14 cellular contexts compared by ENCODE assay signal in genomic region chr3:169634618-169635236, GRCh38. TPM values are rescaled to one million over a fixed set of nuclear protein-coding genes. Genes with fewer than 3 reads are reported as not detected.
DNase-seq lines count a peak whose midpoint lies in the region; ATAC-seq and TF ChIP-seq lines count a peak whose summit lies in the region.
"Had no signal": no experiment of that assay in that cellular context is flagged by ENCODE, and none has a peak within 500 bp of the region (broad histone marks: within the 10 kb centered on the region; RNA-seq: fewer than 3 reads in every experiment).

No MANE protein-coding gene starts in this region.

- no peaks in the 10 kb centered on the region for H3K27me3 ChIP-seq in IMR-90 (ENCODE audit: control insufficient read depth, insufficient read depth, low read length)
- H3K27me3 ChIP-seq in prostate gland (replicated peaks; ENCODE audit: insufficient read depth), result no peaks in the 10 kb centered on the region
- no peaks in the 10 kb centered on the region for H3K27me3 ChIP-seq in esophagus squamous epithelium
- no peaks in the 10 kb centered on the region for H3K27me3 ChIP-seq in H9 (ENCODE audit: insufficient read depth, low read length)
- H3K27me3 ChIP-seq: sigmoid colon had no signal

- H3K36me3 ChIP-seq in IMR-90 (ENCODE audit: control insufficient read depth, insufficient read depth, low read length), result no peaks in the 10 kb centered on the region
- no peaks in the 10 kb centered on the region for H3K36me3 ChIP-seq in prostate gland
- H3K36me3 ChIP-seq in esophagus squamous epithelium, result peaks cover 0 to 11% (median 0%) of the 10 kb centered on the region in 3 donors
- H3K36me3 ChIP-seq: sigmoid colon had no signal

- H3K4me3 ChIP-seq in IMR-90 (ENCODE audit: insufficient read depth, low read depth, low read length) (no peak overlapping the region), epithelial cell of esophagus (ENCODE audit: low read length) (no peak overlapping the region), prostate gland (no peak overlapping the region), esophagus squamous epithelium (no peak overlapping the region)
- H3K4me3 ChIP-seq: sigmoid colon had no signal

- H3K9ac ChIP-seq in IMR-90 (ENCODE audit: low read depth, low read length) (no peak overlapping the region), H9 (ENCODE audit: extremely low read depth, insufficient read length, low read length) (no peak overlapping the region)

- TF ChIP-seq POLR2A in IMR-90 (IDR thresholded peaks at IDR 0.05; ENCODE audit: low read depth, low read length) (no peak), prostate gland (IDR thresholded peaks at IDR 0.05) (no peak), esophagus squamous epithelium (IDR thresholded peaks at IDR 0.05) (no peak)

- TF ChIP-seq CTCF in IMR-90 (conservative IDR thresholded peaks at IDR 0.05; ENCODE audit: low read depth, low read length) (no peak), epithelial cell of esophagus (IDR thresholded peaks at IDR 0.05; ENCODE audit: insufficient read depth, low read depth, low read length, missing control alignments) (no peak), prostate gland (IDR thresholded peaks at IDR 0.05) (no peak), esophagus squamous epithelium (IDR thresholded peaks at IDR 0.05) (no peak), H9 (conservative IDR thresholded peaks at IDR 0.05) (no peak)

- no peak overlapping the region for H3K4me3 Mint-ChIP-seq in H9
- H3K4me3 Mint-ChIP-seq: nephron; stimulated activated naive B cell treated with anti-CD40 and anti-IgM and Interleukin-4, amounts not matched to agents 10 μg/mL and 1 μg/mL and 100 μg/mL, for 72 hours had no signal

- dilution Hi-C loops in IMR-90 (cut with HindIII; ENCODE audit: low sequenced_read_pairs, unreplicated experiment), result no loop called here

- no peaks in the 10 kb centered on the region for H3K9me1 ChIP-seq in IMR-90 (ENCODE audit: insufficient read depth, low read length)

- peaks cover 13 to 14% of the 10 kb centered on the region in 2 experiments for H3K4me1 Mint-ChIP-seq in H9
- H3K4me1 Mint-ChIP-seq: stimulated activated naive B cell treated with anti-CD40 and anti-IgM and Interleukin-4, amounts not matched to agents 10 μg/mL and 1 μg/mL and 100 μg/mL, for 72 hours had no signal

- H4K8ac ChIP-seq in IMR-90 (ENCODE audit: low read depth in 2 of 2, low read length in 2 of 2), result no peak overlapping the region
- H4K8ac ChIP-seq in H9 (replicated peaks; ENCODE audit: insufficient read length, low read depth, low read length), result no peak overlapping the region

- H3K14ac ChIP-seq in IMR-90 (replicated peaks; ENCODE audit: low read depth, low read length), result no peak overlapping the region
- no peak overlapping the region for H3K14ac ChIP-seq in H9 (ENCODE audit: insufficient read depth, low read length)

- DNase-seq in IMR-90 (no peak), NCI-H2107 treated with DMSO at 0.1 percent for 48 hours (lab: John Stamatoyannopoulos, UW; ENCODE audit: unreplicated experiment) (peak; percentile 85), epithelial cell of esophagus (ENCODE audit: low read depth) (peak; percentile 77), prostate gland (ENCODE audit: low spot score) (peak; percentile 22), esophagus squamous epithelium (lab: John Stamatoyannopoulos, UW) (no peak), H9 (no peak)
- DNase-seq: activated CD4-positive, CD25-positive, alpha-beta regulatory T cell treated with anti-CD3 and anti-CD28 coated beads, Interleukin-2, amount 50 U/mL, for 72 hours; NCI-H2081 treated with DMSO at 0.1 percent for 48 hours; sigmoid colon; stimulated activated naive B cell treated with anti-CD40 and anti-IgM and Interleukin-4, amounts not matched to agents 10 μg/mL and 1 μg/mL and 100 μg/mL, for 72 hours had no signal

- H4K5ac ChIP-seq in IMR-90 (ENCODE audit: low read depth, low read length) (no peak overlapping the region), H9 (ENCODE audit: insufficient read length, low read depth, low read length) (no peak overlapping the region)

- no peaks in the 10 kb centered on the region for H3K79me2 ChIP-seq in H9 (ENCODE audit: insufficient read depth, low read length)

- WGBS in IMR-90 (ENCODE audit: extremely low coverage in 2 of 2, insufficient read length in 1 of 2), 2 experiments, result no CpG with 5 or more reads among the region's 7 CpGs
- 48% methylated on average over 7 of the region's 7 CpGs for WGBS in prostate gland
- 33 to 35% methylated on average over 6 to 7 of the region's 7 CpGs for WGBS in esophagus squamous epithelium, 2 donors
- whole genome bisulfite sequencing in H9 (ENCODE audit: extremely low coverage, insufficient read length, low lambda C conversion rate), result no CpG with 5 or more reads among the region's 7 CpGs

- no peaks in the 10 kb centered on the region; a peak in 1 of 7 replicates for H3K36me3 Mint-ChIP-seq in H9 (ENCODE audit: insufficient read depth in 1 of 3, low read depth in 3 of 3)
- H3K36me3 Mint-ChIP-seq: stimulated activated naive B cell treated with anti-CD40 and anti-IgM and Interleukin-4, amounts not matched to agents 10 μg/mL and 1 μg/mL and 100 μg/mL, for 72 hours had no signal

- no peaks in the 10 kb centered on the region for H3K79me1 ChIP-seq in IMR-90 (ENCODE audit: low read depth in 1 of 2, low read length in 2 of 2)
- H3K79me1 ChIP-seq in H9 (ENCODE audit: insufficient read depth, low read depth, low read length, poor library complexity, severe bottlenecking), result no peaks in the 10 kb centered on the region

- H3K9me3 ChIP-seq in IMR-90 (ENCODE audit: control insufficient read depth, insufficient read depth, low read length) (no peaks in the 10 kb centered on the region), prostate gland (no peaks in the 10 kb centered on the region), esophagus squamous epithelium (no peaks in the 10 kb centered on the region), H9 (ENCODE audit: control insufficient read depth, low read depth, low read length) (no peaks in the 10 kb centered on the region)
- H3K9me3 ChIP-seq: sigmoid colon had no signal

- H3K27ac Mint-ChIP-seq in H9, result no peak overlapping the region
- H3K27ac Mint-ChIP-seq: nephron; stimulated activated naive B cell treated with anti-CD40 and anti-IgM and Interleukin-4, amounts not matched to agents 10 μg/mL and 1 μg/mL and 100 μg/mL, for 72 hours had no signal

- H3K4me2 ChIP-seq in IMR-90 (ENCODE audit: low read depth, low read length), result no peak overlapping the region
- H3K4me2 ChIP-seq in H9 (ENCODE audit: insufficient read depth, insufficient read length, low read length), result no peak overlapping the region

- H3K4me1 ChIP-seq in IMR-90 (ENCODE audit: control insufficient read depth, insufficient read depth, low read length), result no peaks in the 10 kb centered on the region
- H3K4me1 ChIP-seq in prostate gland (replicated peaks), result no peaks in the 10 kb centered on the region
- peaks cover 0 to 31% (median 17%) of the 10 kb centered on the region in 3 donors for H3K4me1 ChIP-seq in esophagus squamous epithelium
- H3K4me1 ChIP-seq in H9 (ENCODE audit: insufficient read depth, low read length), result no peaks in the 10 kb centered on the region; the same call in 1 of the 2 replicates
- H3K4me1 ChIP-seq: sigmoid colon had no signal

- H3K18ac ChIP-seq in IMR-90 (ENCODE audit: low read depth, low read length) (no peak overlapping the region), H9 (ENCODE audit: insufficient read length, low read depth, low read length) (no peak overlapping the region)

- no peaks in the 10 kb centered on the region for H4K20me1 ChIP-seq in IMR-90 (ENCODE audit: insufficient read depth, low read length)
- H4K20me1 ChIP-seq in H9 (ENCODE audit: control insufficient read depth, insufficient read depth, insufficient read length), result no peaks in the 10 kb centered on the region

- no peak overlapping the region for H2BK5ac ChIP-seq in IMR-90 (ENCODE audit: low read depth, low read length, poor library complexity, severe bottlenecking)
- no peak overlapping the region for H2BK5ac ChIP-seq in H9 (ENCODE audit: insufficient read length, low read length)

- CTCF ChIA-PET in IMR-90 (lab: Yijun Ruan, JAX), result no interaction called here

- BruUV-seq in IMR-90 (replicated peaks; lab: Mats Ljungman, UMichigan), result no TSS peak

- H3K56ac ChIP-seq in IMR-90 (ENCODE audit: extremely low read depth, insufficient read depth, low read length), result no peak overlapping the region
- H3K56ac ChIP-seq in H9 (ENCODE audit: insufficient read length, low read depth, low read length), result no peak overlapping the region

- H3K27ac ChIP-seq in IMR-90 (ENCODE audit: insufficient read depth, low read length) (no peak overlapping the region), prostate gland (no peak overlapping the region), esophagus squamous epithelium (peak overlapping the region in 2 of 4 donors; percentile 42 to 53), H9 (ENCODE audit: insufficient read length, low read depth, low read length) (no peak overlapping the region)
- H3K27ac ChIP-seq: C4-2B, sigmoid colon had no signal

- H2AK9ac ChIP-seq in IMR-90 (replicated peaks; ENCODE audit: low read depth, low read length, poor library complexity), result peak overlapping the region; percentile 17

- H2BK120ac ChIP-seq in IMR-90 (ENCODE audit: low read depth, low read length) (no peak overlapping the region), H9 (ENCODE audit: low read depth, low read length, poor library complexity, severe bottlenecking) (no peak overlapping the region)

- no peak for ATAC-seq in IMR-90 (ENCODE audit: low read depth)
- no peak for ATAC-seq in HG03139 (IDR thresholded peaks at IDR 0.05; ENCODE audit: unreplicated experiment)
- ATAC-seq: stimulated activated naive B cell treated with anti-CD40 and anti-IgM and Interleukin-4, amounts not matched to agents 10 μg/mL and 1 μg/mL and 100 μg/mL, for 72 hours had no signal

- H2BK12ac ChIP-seq in H9 (ENCODE audit: insufficient read length, low read depth, low read length), result no peak overlapping the region

- no peak overlapping the region for H2AK5ac ChIP-seq in IMR-90 (ENCODE audit: low read depth, low read length)
- no peak overlapping the region for H2AK5ac ChIP-seq in H9 (ENCODE audit: insufficient read length, low read length)

- H3K9me3 Mint-ChIP-seq in H9, result no peaks in the 10 kb centered on the region
- H3K9me3 Mint-ChIP-seq: nephron; stimulated activated naive B cell treated with anti-CD40 and anti-IgM and Interleukin-4, amounts not matched to agents 10 μg/mL and 1 μg/mL and 100 μg/mL, for 72 hours had no signal

- POLR2A ChIA-PET in IMR-90 (lab: Charles Lee; ENCODE audit: unreplicated experiment), result no interaction called here

- H3K4ac ChIP-seq in IMR-90 (ENCODE audit: low read depth, low read length), result no peak overlapping the region
- no peak overlapping the region for H3K4ac ChIP-seq in H9 (ENCODE audit: low read depth, low read length)

- H3K23me2 ChIP-seq in H9 (ENCODE audit: insufficient read length, low read depth, low read length, poor library complexity, severe bottlenecking), result no peaks in the 10 kb centered on the region

- H3K27me3 Mint-ChIP-seq in H9 (ENCODE audit: low read depth), result peaks cover 3% of the 10 kb centered on the region

- H2BK20ac ChIP-seq in IMR-90 (ENCODE audit: low read depth, low read length) (no peak overlapping the region), H9 (ENCODE audit: low read depth, low read length, poor library complexity, severe bottlenecking) (no peak overlapping the region)

- H3K23ac ChIP-seq in IMR-90 (ENCODE audit: low read depth, low read length), result no peak overlapping the region
- H3K23ac ChIP-seq in H9 (ENCODE audit: insufficient read length, low read depth, low read length), result no peak overlapping the region

- no peak for TF ChIP-seq RAD21 in IMR-90 (IDR thresholded peaks at IDR 0.05; ENCODE audit: low read length)

- no peak overlapping the region for H4K91ac ChIP-seq in IMR-90 (ENCODE audit: insufficient read depth, low read depth, low read length)
- no peak overlapping the region for H4K91ac ChIP-seq in H9 (ENCODE audit: insufficient read length, low read depth, low read length)

- H2BK15ac ChIP-seq in IMR-90 (ENCODE audit: low read depth, low read length) (no peak overlapping the region), H9 (ENCODE audit: low read depth, low read length) (no peak overlapping the region)

- H3T11ph ChIP-seq in H9 (ENCODE audit: low read length), result no peak overlapping the region

- in situ Hi-C loops in IMR-90 (cut with MboI; ENCODE audit: low sequenced_read_pairs), result no loop called here

- H2AFZ ChIP-seq in IMR-90 (replicated peaks; ENCODE audit: low read length, poor library complexity) (no peak overlapping the region), H9 (ENCODE audit: low read length) (no peak overlapping the region)

- intact Hi-C loops in IMR-90 (cut with micrococcal nuclease) (no loop called here), prostate gland (cut with DNase I) (no loop called here), esophagus squamous epithelium (cut with DNase I) (no loop called here)

RNA-seq across cellular contexts. Expression of gene MECOM, which starts 28.8 kb away (rescaled TPM):
- 25.8 and 29.0 TPM in 2 replicates for total RNA-seq in IMR-90 (2012; rRNA removed)
- 7.1 and 7.8 TPM in 2 replicates for polyA plus RNA-seq in IMR-90 (2012; rRNA removed)
- polyA plus RNA-seq in IMR-90 (2012; cell fraction: cytosol; rRNA removed), result 2.3 and 2.4 TPM in 2 replicates
- 4.1 and 12.8 TPM in 2 replicates for polyA plus RNA-seq in IMR-90 (2012; cell fraction: nucleus; rRNA removed; ENCODE audit: low replicate concordance)
- 10 to 100 TPM; 14.5 to 15.4 TPM for total RNA-seq in prostate gland
- 10 to 100 TPM; 21.0 to 42.0 (median 26.6) TPM for total RNA-seq in esophagus squamous epithelium
- 0.15 and 0.35 TPM in 2 replicates for total RNA-seq in H9 (2021)
- total RNA-seq: T-helper 1 cell treated with Interleukin-12 subunit alpha and Interleukin-12 subunit beta and Interleukin-4 antibody, amounts not matched to agents 30 ng/mL and 1 ng/mL, for 36 hours had no signal

Comparison
In these comparisons a context has a peak if more than half of its experiments do, and no peak if none do; other contexts are left out.
1. DNase-seq: peak in NCI-H2107 treated with DMSO at 0.1 percent for 48 hours (single experiment), epithelial cell of esophagus (single experiment) and prostate gland (single experiment); none in IMR-90 (single experiment), esophagus squamous epithelium (single experiment) and H9 (single experiment).
2. RNA of gene MECOM, which starts 28.8 kb away (total RNA-seq): 21.0 to 42.0 TPM in esophagus squamous epithelium, 25.8 to 29.0 TPM in IMR-90 and 14.5 to 15.4 TPM in prostate gland; 0.15 to 0.35 TPM in H9; every median in the first group is over 10 times any median in the second.